8 cellular contexts compared by ENCODE assay signal in the genomic region with DNA sequence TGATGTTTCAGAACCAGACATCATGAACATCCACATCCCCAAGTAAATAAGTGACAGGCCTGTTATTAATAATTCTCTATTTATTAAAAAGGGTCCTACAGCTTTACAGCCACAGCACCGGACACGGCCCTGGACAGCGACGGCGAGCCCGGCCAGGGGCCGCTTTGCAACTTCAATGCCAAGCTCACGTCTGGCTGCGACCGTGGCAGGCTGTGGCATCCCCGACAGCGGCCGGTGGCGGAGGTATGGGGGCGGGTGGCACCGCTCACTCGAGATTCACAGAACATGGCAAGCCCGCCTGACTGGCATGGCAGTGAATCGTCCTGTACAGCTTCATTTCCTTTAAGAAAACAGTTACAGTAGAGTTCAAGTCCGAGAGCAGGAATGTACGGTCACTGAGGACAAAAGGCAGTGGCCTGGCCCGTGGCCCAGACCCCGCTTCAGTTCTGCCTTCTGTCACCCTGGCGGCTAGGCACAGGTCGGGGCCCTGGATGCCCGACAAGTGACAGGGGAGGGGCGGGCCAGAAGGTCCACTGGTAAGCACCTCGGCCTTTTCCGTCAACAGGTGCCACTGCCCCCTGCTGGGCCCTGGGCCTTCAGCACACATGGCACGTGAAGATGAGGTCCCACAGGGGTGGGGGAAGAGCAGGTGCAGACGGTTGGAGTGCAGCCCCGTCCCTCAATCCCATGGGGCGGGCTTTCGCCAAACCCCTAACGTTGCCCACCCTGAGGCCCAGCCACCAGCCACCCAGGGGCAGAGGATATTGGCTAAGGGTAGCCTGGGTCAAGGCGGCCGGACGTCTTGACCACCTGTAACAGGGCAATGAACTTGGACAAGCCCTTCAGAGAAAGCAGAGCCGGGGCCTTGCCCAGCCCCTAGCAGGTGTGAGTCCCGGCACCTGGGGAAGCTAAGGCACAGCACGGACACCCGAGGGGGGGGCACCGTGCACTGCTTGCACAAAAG. TPM values are rescaled to one million over a fixed set of nuclear protein-coding genes. Genes with fewer than 3 reads are reported as not detected.
A peak's percentile ranks its signal among the peaks of the same experiment; 100 is the strongest.
DNase-seq lines count a peak whose midpoint lies in the region; ATAC-seq, FAIRE-seq and TF ChIP-seq lines count a peak whose summit lies in the region.

No MANE protein-coding gene starts in this region.

- no peak overlapping the region for H3K9ac ChIP-seq in GM12878 (ENCODE audit: control insufficient read depth, insufficient read depth, low read length)

- peak; percentile 55 for ATAC-seq in GM12878
- ATAC-seq in GM19463 (IDR thresholded peaks at IDR 0.05; ENCODE audit: unreplicated experiment) = no peak
- no peak for ATAC-seq in HG02571 (IDR thresholded peaks at IDR 0.05; ENCODE audit: unreplicated experiment)
- ATAC-seq in HG02973 (IDR thresholded peaks at IDR 0.05; ENCODE audit: unreplicated experiment) = no peak

- in situ Hi-C loops in GM13977 (cut with MboI; ENCODE audit: low pct_unique_long_range_greater_than_20kb, low sequenced_read_pairs, unreplicated experiment) = no loop called here
- in situ Hi-C loops in GM12878 (cut with MboI) = loop anchor here (25.0 kb wide), 1 partner anchor 372 kb away; the partner anchor contains the start of genes MPHOSPH9 and MTRFR
- in situ Hi-C loops in KBM-7 (cut with MboI; ENCODE audit: low pct_unique_long_range_greater_than_20kb, low sequenced_read_pairs) = loop anchor here (25.0 kb wide), 1 partner anchor 372 kb away; the partner anchor contains the start of genes MPHOSPH9 and MTRFR

- FAIRE-seq in GM12878 (lab: Jason Lieb, UNC) = no peak

- H3K27me3 ChIP-seq in A673 (replicated peaks; ENCODE audit: insufficient read depth, low read depth, low read length, poor library complexity) = no peaks in the 10 kb centered on the region
- no peaks in the 10 kb centered on the region for H3K27me3 ChIP-seq in GM12878 (replicated peaks in 1 of 2; ENCODE audit: control insufficient read depth in 2 of 2, insufficient read depth in 2 of 2, low read length in 1 of 2)
- H3K27me3 ChIP-seq in layer of hippocampus (ENCODE audit: control insufficient read depth, insufficient read depth, low read length) = no peaks in the 10 kb centered on the region

- H3K36me3 ChIP-seq in A673 (ENCODE audit: insufficient read depth, low read length, poor library complexity, severe bottlenecking) (peaks cover 31% of the 10 kb centered on the region), GM12878 (ENCODE audit: control insufficient read depth in 2 of 2, insufficient read depth in 2 of 2, low read length in 1 of 2) (peaks cover 15 to 38% of the 10 kb centered on the region in 2 experiments; a peak in 3 of 4 replicates)

- H2AFZ ChIP-seq in GM12878 (ENCODE audit: control insufficient read depth, low read depth, low read length) = no peak overlapping the region

- 71% methylated on average over 41 of the region's 43 CpGs for WGBS in GM12878 (ENCODE audit: insufficient coverage, insufficient replicate concordance, low lambda C conversion rate, missing lambda C conversion rate)

- CTCF ChIA-PET in A673 (lab: Charles Lee) (no interaction called here), GM12878 (lab: Yijun Ruan, JAX) (interaction anchor here (0.6 to 1.6 kb wide), 6 partner anchors 14 to 85 kb away, joined by 3 to 6 read pairs (median 4); no protein-coding TSS in a partner anchor)

- TF ChIP-seq EP300 in GM12878 (IDR thresholded peaks at IDR 0.05; ENCODE audit: borderline replicate concordance in 1 of 2, control insufficient read depth in 1 of 2, low read depth in 2 of 2, low read length in 2 of 2) = no peak

- POLR2A ChIA-PET in A673 (lab: Charles Lee; ENCODE audit: low non-redundant PET) = no interaction called here
- POLR2A ChIA-PET in GM12878 (lab: Charles Lee) = no interaction called here

- no peaks in the 10 kb centered on the region for H4K20me1 ChIP-seq in GM12878 (ENCODE audit: control insufficient read depth, insufficient read depth)

- DNase-seq in A673 (ENCODE audit: low spot score) (no peak), GM13977 (ENCODE audit: low spot score) (no peak), GM12878 (ENCODE audit: low read depth, low spot score) (no peak), KBM-7 (no peak)

- BruUV-seq in A673 (replicated peaks; lab: Mats Ljungman, UMichigan) (no TSS peak), GM12878 (replicated peaks; lab: Mats Ljungman, UMichigan) (no TSS peak)

- peaks cover 5% of the 10 kb centered on the region for H3K4me1 ChIP-seq in A673 (ENCODE audit: insufficient read depth, low read length, poor library complexity, severe bottlenecking)
- peaks cover 3% of the 10 kb centered on the region; the same call in 1 of the 2 replicates for H3K4me1 ChIP-seq in GM12878 (ENCODE audit: control insufficient read depth, insufficient read depth, low read length)

- RAD21 ChIA-PET in GM12878 (lab: Charles Lee; ENCODE audit: unreplicated experiment) = interaction anchor here (0.6 to 2.3 kb wide), 4 partner anchors 29 to 251 kb away, joined by 3 to 6 read pairs (median 4); partner anchors contain the start of gene ABCB9

- no peaks in the 10 kb centered on the region for H3K9me3 ChIP-seq in A673 (ENCODE audit: low read depth, low read length, poor library complexity, severe bottlenecking)
- no peaks in the 10 kb centered on the region for H3K9me3 ChIP-seq in GM12878 (replicated peaks; ENCODE audit: control insufficient read depth, insufficient read depth, low read length)

- H3K4me3 ChIP-seq in A673 (ENCODE audit: low read depth, low read length, poor library complexity, severe bottlenecking) (no peak overlapping the region), GM12878 (no peak overlapping the region)

- 0 out of 2 replicates have a peak, but pooled peaks have one; percentile 13 for TF ChIP-seq RAD21 in GM12878 (IDR thresholded peaks at IDR 0.05; ENCODE audit: insufficient read depth, low read depth, low read length)

- peak; percentile 64 for TF ChIP-seq POLR2A in GM12878 (IDR thresholded peaks at IDR 0.05; ENCODE audit: low read depth, low read length)

- H3K27ac ChIP-seq in A673 (ENCODE audit: low read depth, low read length, poor library complexity, severe bottlenecking) (no peak overlapping the region), GM12878 (ENCODE audit: control insufficient read depth, insufficient read depth) (no peak overlapping the region), layer of hippocampus (ENCODE audit: low read depth, low read length) (peak overlapping the region; percentile 66)

- no peaks in the 10 kb centered on the region for H3K79me2 ChIP-seq in GM12878 (ENCODE audit: control insufficient read depth, insufficient read depth, low read length)

- intact Hi-C loops in A673 (cut with micrococcal nuclease; ENCODE audit: unreplicated experiment) = no loop called here
- intact Hi-C loops in GM12878 (cut with micrococcal nuclease; ENCODE audit: unreplicated experiment) = no loop called here

- TF ChIP-seq CTCF in A673 (conservative IDR thresholded peaks at IDR 0.05; ENCODE audit: low read depth, low read length) = 0 out of 2 replicates have a peak, but pooled peaks have one; percentile 27
- TF ChIP-seq CTCF in GM13977 (IDR thresholded peaks at IDR 0.05; ENCODE audit: extremely low read depth, insufficient read depth, missing control alignments) = peak; percentile 47
- peak; percentile 23 to 45 (median 32); a peak in 5 of 6 replicates for TF ChIP-seq CTCF in GM12878 (IDR thresholded peaks at IDR 0.05 in 2 of 3, conservative IDR thresholded peaks at IDR 0.05 in 1 of 3; ENCODE audit: control insufficient read depth in 2 of 3, extremely low read depth in 1 of 3, insufficient read depth in 1 of 3, low read depth in 3 of 3, low read length in 3 of 3)

- SMC1A ChIA-PET in GM12878 (lab: Charles Lee; ENCODE audit: uncharacterized antibody, unreplicated experiment) = interaction anchor here (8.4 kb wide), 1 partner anchor 87 kb away, joined by 100 read pairs; no protein-coding TSS in a partner anchor

- no peak overlapping the region for H3K4me2 ChIP-seq in GM12878 (ENCODE audit: control insufficient read depth, insufficient read depth)

TF ChIP-seq in GM12878, 131 proteins besides CTCF, POLR2A, EP300 and RAD21 (continues in another document):
- no peak for TF ChIP-seq RELA (IDR thresholded peaks at IDR 0.05; ENCODE audit: borderline replicate concordance, partially characterized antibody)

RNA-seq across cellular contexts. Expression of gene HIP1R, which starts 30.3 kb away (rescaled TPM):
- total RNA-seq in A673 (2021) (27.0 and 30.4 TPM in 2 replicates), GM12878 (2014; rRNA removed) (23.3 and 27.7 TPM in 2 replicates), GM12878 (2014; rRNA removed; fragmentation: Illumina TruSeq; extraction: Trizol) (6.9 and 10.2 TPM in 2 replicates), GM12878 (2021) (20.7 and 21.7 TPM in 2 replicates)
- 18.6 and 21.9 TPM in 2 replicates for total RNA-seq in GM12878 (2013; cell fraction: nucleolus; rRNA removed)
- 3.2 TPM for polyA plus RNA-seq in GM12878 (2011; ENCODE audit: low read depth)
- polyA plus RNA-seq in GM12878 (2011; rRNA removed) (1.1 and 1.6 TPM in 2 replicates), GM12878 (2014; fragmentation: Illumina TruSeq; extraction: Trizol) (3.4 and 10.4 TPM in 2 replicates), GM12878 (2014; fragmentation: Nextera tagmentation; extraction: Ambion mirVana) (under 1 TPM; 0.18 to 0.35 TPM), GM12878 (2014; rRNA removed) (19.9 and 20.8 TPM in 2 replicates), GM12878 (2016; fragmentation: Nextera tagmentation; extraction: Ambion mirVana) (10 to 100 TPM; 12.9 to 14.4 TPM)
- polyA plus RNA-seq in GM12878 (2011; cell fraction: cytosol; rRNA removed) = 1.1 and 3.2 TPM in 2 replicates
- polyA plus RNA-seq in GM12878 (2011; cell fraction: nucleus; rRNA removed) = 17.7 and 27.4 TPM in 2 replicates
- polyA plus RNA-seq in GM12878 (2012) = 5.7 and 6.6 TPM in 2 replicates
- polyA minus RNA-seq in GM12878 (2011; rRNA and poly(A)+ RNA removed) = 1.9 and 5.3 TPM in 2 replicates
- polyA minus RNA-seq in GM12878 (2011; cell fraction: cytosol; rRNA and poly(A)+ RNA removed) = 1.1 and 1.2 TPM in 2 replicates
- polyA minus RNA-seq in GM12878 (2011; cell fraction: nucleus; rRNA and poly(A)+ RNA removed) = 3.9 and 4.6 TPM in 2 replicates

RNA-seq across cellular contexts. Expression of gene VPS37B, which starts 30.4 kb away (rescaled TPM):
- total RNA-seq in A673 (2021) = 30.2 and 34.4 TPM in 2 replicates
- 54.9 and 58.5 TPM in 2 replicates for total RNA-seq in GM12878 (2013; cell fraction: nucleolus; rRNA removed)
- 47.5 and 53.3 TPM in 2 replicates for total RNA-seq in GM12878 (2014; rRNA removed)
- total RNA-seq in GM12878 (2014; rRNA removed; fragmentation: Illumina TruSeq; extraction: Trizol) = 22.3 and 26.5 TPM in 2 replicates
- total RNA-seq in GM12878 (2021) = 68.6 and 68.7 TPM in 2 replicates
- 7.5 TPM for polyA plus RNA-seq in GM12878 (2011; ENCODE audit: low read depth)
- 11.7 and 13.0 TPM in 2 replicates for polyA plus RNA-seq in GM12878 (2011; rRNA removed)
- 22.7 and 26.9 TPM in 2 replicates for polyA plus RNA-seq in GM12878 (2011; cell fraction: cytosol; rRNA removed)
- polyA plus RNA-seq in GM12878 (2011; cell fraction: nucleus; rRNA removed) = 24.3 and 28.7 TPM in 2 replicates
- 18.5 and 21.4 TPM in 2 replicates for polyA plus RNA-seq in GM12878 (2012)
- 20.1 and 29.5 TPM in 2 replicates for polyA plus RNA-seq in GM12878 (2014; fragmentation: Illumina TruSeq; extraction: Trizol)
- 1 to 10 TPM in 1 of 2 experiments, under 1 TPM in 1; 0.66 to 1.7 TPM for polyA plus RNA-seq in GM12878 (2014; fragmentation: Nextera tagmentation; extraction: Ambion mirVana)
- polyA plus RNA-seq in GM12878 (2014; rRNA removed) = 54.0 and 63.8 TPM in 2 replicates
- polyA plus RNA-seq in GM12878 (2016; fragmentation: Nextera tagmentation; extraction: Ambion mirVana) = 10 to 100 TPM; 49.7 to 52.6 TPM
- 10.7 and 17.4 TPM in 2 replicates for polyA minus RNA-seq in GM12878 (2011; rRNA and poly(A)+ RNA removed)
- 11.3 and 11.4 TPM in 2 replicates for polyA minus RNA-seq in GM12878 (2011; cell fraction: cytosol; rRNA and poly(A)+ RNA removed)
- 8.9 and 18.9 TPM in 2 replicates for polyA minus RNA-seq in GM12878 (2011; cell fraction: nucleus; rRNA and poly(A)+ RNA removed)
